Comparison of ENCODE assay signal across 8 cellular contexts in genomic region chr9:14692918-14693861, GRCh38. TPM values are rescaled to one million over a fixed set of nuclear protein-coding genes. Genes with fewer than 3 reads are reported as not detected.
DNase-seq lines count a peak whose midpoint lies in the region; ATAC-seq and TF ChIP-seq lines count a peak whose summit lies in the region.

Gene ZDHHC21, minus strand, starts transcription at chr9:14693432. Its CDS starts 19,092 bp downstream, at chr9:14674340.

- intact Hi-C loops in right lobe of liver (cut with DNase I): no loop called here

- TF ChIP-seq POLR2A in right lobe of liver (IDR thresholded peaks at IDR 0.05): no peak

- peak within 1 kb of the TSS; percentile 80 to 91 (median 81) for H3K4me3 ChIP-seq in right lobe of liver

- H3K27ac ChIP-seq in right lobe of liver: peak within 1 kb of the TSS; percentile 35 to 39 (median 36)

- 3% methylated on average over 6 of the region's 79 CpGs for WGBS in right lobe of liver (ENCODE audit: insufficient coverage, low coverage, low lambda C conversion rate, missing lambda C conversion rate)

- no peaks in the 10 kb centered on the region for H3K27me3 ChIP-seq in right lobe of liver

- peaks cover 0 to 7% (median 0%) of the 10 kb centered on the region in 4 donors for H3K36me3 ChIP-seq in right lobe of liver

- peak; percentile 33 for DNase-seq in 8988T
- peak; percentile 49 for DNase-seq in NCI-H2171 treated with DMSO at 0.1 percent for 48 hours (lab: John Stamatoyannopoulos, UW)
- peak; percentile 69 for DNase-seq in activated CD4-positive, alpha-beta T cell treated with anti-CD3 and anti-CD28 coated beads for 48 hours
- peak; percentile 63 for DNase-seq in dermis blood vessel endothelial cell
- DNase-seq in right lobe of liver: peak; percentile 81 to 87 (median 83)
- peak; percentile 60 to 62 for DNase-seq in stimulated activated CD4-positive, alpha-beta T cell treated with anti-CD3 and anti-CD28 coated beads, Interleukin-4, amount 100 ng/mL, for 4 hours

- H3K4me1 ChIP-seq in right lobe of liver: peaks cover 0 to 7% (median 0%) of the 10 kb centered on the region in 4 donors

- H3K9me3 ChIP-seq in right lobe of liver: no peaks in the 10 kb centered on the region

- no peak for TF ChIP-seq CTCF in right lobe of liver (IDR thresholded peaks at IDR 0.05)

- ATAC-seq in GM18502 (IDR thresholded peaks at IDR 0.05; ENCODE audit: poor library complexity, unreplicated experiment): peak; percentile 83
- ATAC-seq in HG02938 (IDR thresholded peaks at IDR 0.05; ENCODE audit: unreplicated experiment): peak; percentile 72
- peak; percentile 96 to 98 (median 98) for ATAC-seq in right lobe of liver

RNA-seq across cellular contexts. Expression of gene ZDHHC21, which starts in this region (rescaled TPM):
- total RNA-seq in dermis blood vessel endothelial cell (16.7 and 17.2 TPM in 2 replicates), right lobe of liver (1 to 10 TPM; 2.7 to 5.3 (median 4.5) TPM)

Comparison
In these comparisons a context has a peak if more than half of its experiments do, and no peak if none do; other contexts are left out.
1. Peak in every context shown above with its lines: DNase-seq, ATAC-seq, H3K4me3 ChIP-seq and H3K27ac ChIP-seq.
2. DNase-seq: peak in every context shown above with its lines; median percentile 83 in right lobe of liver; 69 in activated CD4-positive, alpha-beta T cell treated with anti-CD3 and anti-CD28 coated beads for 48 hours; 63 in dermis blood vessel endothelial cell; 61 in stimulated activated CD4-positive, alpha-beta T cell treated with anti-CD3 and anti-CD28 coated beads, Interleukin-4, amount 100 ng/mL, for 4 hours; 49 in NCI-H2171 treated with DMSO at 0.1 percent for 48 hours; 33 in 8988T.